In genomic region chr1:168799918-168800605, GRCh38 we compare ENCODE assay signal across 15 cellular contexts.
A peak's percentile ranks its signal among the peaks of the same experiment; 100 is the strongest.
DNase-seq lines count a peak whose midpoint lies in the region; ATAC-seq, FAIRE-seq and TF ChIP-seq lines count a peak whose summit lies in the region.
"Had no signal": no experiment of that assay in that cellular context is flagged by ENCODE, and none has a peak within 500 bp of the region (broad histone marks: within the 10 kb centered on the region; RNA-seq: fewer than 3 reads in every experiment).

No MANE protein-coding gene starts in this region.

- H3K4me1 Mint-ChIP-seq in activated naive CD8-positive, alpha-beta T cell treated with anti-CD3 and anti-CD28 coated beads, Interleukin-2, amount 50 U/mL, for 24 hours, result no peaks in the 10 kb centered on the region
- H3K4me1 Mint-ChIP-seq: CD4-positive, alpha-beta memory T cell had no signal

- ATAC-seq in activated naive CD8-positive, alpha-beta T cell treated with anti-CD3 and anti-CD28 coated beads, Interleukin-2, amount 50 U/mL, for 24 hours, result no peak
- ATAC-seq: K562 had no signal

- H3K4me3 Mint-ChIP-seq in activated naive CD8-positive, alpha-beta T cell treated with anti-CD3 and anti-CD28 coated beads, Interleukin-2, amount 50 U/mL, for 24 hours, result no peak overlapping the region
- H3K4me3 Mint-ChIP-seq: CD4-positive, alpha-beta memory T cell had no signal

- H3K4me1 ChIP-seq in kidney (ENCODE audit: control insufficient read depth in 1 of 2, insufficient read depth in 1 of 2, low read depth in 1 of 2, low read length in 2 of 2), result peaks cover 0 to 13% of the 10 kb centered on the region in 2 donors
- H3K4me1 ChIP-seq in small intestine (ENCODE audit: control insufficient read depth in 2 of 2, insufficient read depth in 1 of 2, low read depth in 1 of 2, low read length in 1 of 2), result peaks cover 2 to 9% of the 10 kb centered on the region in 2 donors
- H3K4me1 ChIP-seq in sigmoid colon, result no peaks in the 10 kb centered on the region
- H3K4me1 ChIP-seq: BE2C had no signal

- TF ChIP-seq EP300 in sigmoid colon (IDR thresholded peaks at IDR 0.05), result no peak

- intact Hi-C loops in kidney (cut with DNase I), result no loop called here
- intact Hi-C loops in sigmoid colon (cut with DNase I), result no loop called here

- no peak overlapping the region for H3K9ac ChIP-seq in kidney (ENCODE audit: low read length in 2 of 2)

- no peak for TF ChIP-seq POLR2A in sigmoid colon (IDR thresholded peaks at IDR 0.05)

- H3K36me3 ChIP-seq in kidney (ENCODE audit: control insufficient read depth in 1 of 2, insufficient read depth in 2 of 2, low read length in 2 of 2) (no peaks in the 10 kb centered on the region), small intestine (ENCODE audit: control insufficient read depth in 2 of 2, insufficient read depth in 2 of 2, low read length in 2 of 2) (no peaks in the 10 kb centered on the region), sigmoid colon (no peaks in the 10 kb centered on the region)
- H3K36me3 ChIP-seq: BE2C had no signal

- peak; percentile 84 for DNase-seq in HT-29 (ENCODE audit: low spot score)
- no peak for DNase-seq in kidney
- peak; percentile 13 for DNase-seq in mucosa of gallbladder (ENCODE audit: low spot score)
- DNase-seq in small intestine, result peak; percentile 91
- DNase-seq in GM03348 (ENCODE audit: low spot score), result no peak
- DNase-seq in activated naive CD8-positive, alpha-beta T cell treated with anti-CD3 and anti-CD28 coated beads, Interleukin-2, amount 50 U/mL, for 24 hours, result no peak
- DNase-seq in sigmoid colon, result no peak
- DNase-seq: BE2C; CD4-positive, alpha-beta memory T cell; GOT3; NCI-H2107; NCI-H345; NCI-H69; NK-92 treated with Interleukin-12 subunit alpha and Interleukin-12 subunit beta, amount 100 ng/mL, for 24 hours had no signal

- TF ChIP-seq CTCF in kidney (IDR thresholded peaks at IDR 0.05; ENCODE audit: borderline replicate concordance, extremely low read depth, insufficient read depth) (no peak), sigmoid colon (IDR thresholded peaks at IDR 0.05) (no peak)

- no peaks in the 10 kb centered on the region for H3K9me3 ChIP-seq in kidney (ENCODE audit: control insufficient read depth in 1 of 2, low read length in 2 of 2)
- H3K9me3 ChIP-seq in small intestine (ENCODE audit: control insufficient read depth, low read depth), result no peaks in the 10 kb centered on the region
- H3K9me3 ChIP-seq in sigmoid colon, result no peaks in the 10 kb centered on the region
- H3K9me3 ChIP-seq: BE2C had no signal

- H3K36me3 Mint-ChIP-seq in activated naive CD8-positive, alpha-beta T cell treated with anti-CD3 and anti-CD28 coated beads, Interleukin-2, amount 50 U/mL, for 24 hours (ENCODE audit: low read depth), result no peaks in the 10 kb centered on the region
- H3K36me3 Mint-ChIP-seq: CD4-positive, alpha-beta memory T cell had no signal

- WGBS in small intestine, 3 donors, result 17 to 65% (median 33%) methylated on average over 2 of the region's 2 CpGs
- 23 to 75% methylated on average over 2 of the region's 2 CpGs for WGBS in sigmoid colon, 2 donors

- peak; percentile 41 for FAIRE-seq in kidney (lab: Jason Lieb, UNC)
- peak; percentile 87 for FAIRE-seq in small intestine (lab: Jason Lieb, UNC)
- FAIRE-seq: K562 had no signal

- H3K9me3 Mint-ChIP-seq in activated naive CD8-positive, alpha-beta T cell treated with anti-CD3 and anti-CD28 coated beads, Interleukin-2, amount 50 U/mL, for 24 hours, result no peaks in the 10 kb centered on the region
- H3K9me3 Mint-ChIP-seq: CD4-positive, alpha-beta memory T cell had no signal

- H3K4me3 ChIP-seq in kidney (ENCODE audit: low read length in 2 of 2) (no peak overlapping the region), small intestine (ENCODE audit: low read depth in 1 of 2, low read length in 2 of 2) (no peak overlapping the region), sigmoid colon (no peak overlapping the region)
- H3K4me3 ChIP-seq: K562 had no signal

- H3K27ac Mint-ChIP-seq in activated naive CD8-positive, alpha-beta T cell treated with anti-CD3 and anti-CD28 coated beads, Interleukin-2, amount 50 U/mL, for 24 hours, result no peak overlapping the region

- H3K27ac ChIP-seq in kidney (ENCODE audit: low read depth in 2 of 2, low read length in 2 of 2) (peak overlapping the region; percentile 63 to 64), small intestine (ENCODE audit: low read depth in 1 of 2, low read length in 1 of 2) (peak overlapping the region; percentile 73 to 77), sigmoid colon (no peak overlapping the region)

- H3K27me3 Mint-ChIP-seq in activated naive CD8-positive, alpha-beta T cell treated with anti-CD3 and anti-CD28 coated beads, Interleukin-2, amount 50 U/mL, for 24 hours, result peaks cover 8% of the 10 kb centered on the region

- H3K27me3 ChIP-seq in small intestine (ENCODE audit: control insufficient read depth in 2 of 2, insufficient read depth in 2 of 2, low read length in 2 of 2), result no peaks in the 10 kb centered on the region
- no peaks in the 10 kb centered on the region for H3K27me3 ChIP-seq in sigmoid colon
- H3K27me3 ChIP-seq: BE2C had no signal

Comparison
In these comparisons a context has a peak if more than half of its experiments do, and no peak if none do; other contexts are left out.
1. DNase-seq: peak in HT-29 (single experiment), mucosa of gallbladder (single experiment) and small intestine (single experiment); none in kidney (single experiment), GM03348 (single experiment), activated naive CD8-positive, alpha-beta T cell treated with anti-CD3 and anti-CD28 coated beads, Interleukin-2, amount 50 U/mL, for 24 hours (single experiment) and sigmoid colon (single experiment).
2. H3K27ac ChIP-seq: peak in kidney (2 of 2) and small intestine (2 of 2); none in sigmoid colon (0 of 4).